ENCODE assay signal across 9 cellular contexts in the genomic region with DNA sequence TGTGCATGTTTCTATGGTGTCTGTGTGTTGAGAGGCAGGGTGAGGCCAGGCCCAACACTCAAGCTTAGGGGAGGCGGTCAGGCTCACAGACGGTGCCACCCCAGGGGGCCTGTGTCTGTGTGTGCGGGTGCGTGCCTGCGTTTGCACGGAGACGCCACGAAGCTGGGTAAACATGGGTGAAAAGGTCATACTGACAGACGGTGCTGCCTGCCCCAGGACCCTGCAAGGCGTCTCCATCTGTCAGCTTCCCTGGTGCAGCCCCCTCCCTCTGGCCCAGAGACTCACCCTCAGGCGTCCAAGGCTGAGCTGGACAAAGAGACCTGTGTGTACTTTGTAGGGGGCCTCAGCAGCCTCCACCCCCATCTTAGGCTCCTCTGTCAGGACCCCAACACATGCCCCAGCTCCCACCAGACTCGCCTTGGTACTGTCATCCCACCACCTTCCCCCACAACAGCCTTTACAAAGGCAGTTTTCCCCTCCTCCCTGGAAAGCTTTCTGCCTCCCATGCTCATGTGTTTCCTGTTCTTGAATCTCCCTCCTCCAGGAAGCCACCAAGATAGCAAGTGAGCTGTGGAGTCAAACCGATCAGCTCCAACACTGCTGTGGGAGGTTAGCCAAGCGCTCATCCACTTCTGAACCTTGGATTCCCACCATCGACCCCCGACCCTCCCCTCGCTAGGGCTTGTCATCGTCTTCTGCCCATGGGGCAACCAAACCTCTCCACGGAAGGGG. TPM values are rescaled to one million over a fixed set of nuclear protein-coding genes. Genes with fewer than 3 reads are reported as not detected.
A peak's percentile ranks its signal among the peaks of the same experiment; 100 is the strongest.
DNase-seq lines count a peak whose midpoint lies in the region; ATAC-seq and TF ChIP-seq lines count a peak whose summit lies in the region.
"Had no signal": no experiment of that assay in that cellular context is flagged by ENCODE, and none has a peak within 500 bp of the region (broad histone marks: within the 10 kb centered on the region; RNA-seq: fewer than 3 reads in every experiment).

No MANE protein-coding gene starts in this region.

- 71 to 80% methylated on average over 16 to 17 of the region's 19 CpGs for WGBS in mesodermal cell (ENCODE audit: insufficient coverage in 2 of 2), 2 experiments

- H3K27ac ChIP-seq in BLaER1: no peak overlapping the region
- no peak overlapping the region for H3K27ac ChIP-seq in GM23338 (ENCODE audit: low read depth)
- H3K27ac ChIP-seq in angular gyrus (ENCODE audit: low read depth, low read length): peak overlapping the region; percentile 83
- peak overlapping the region; percentile 43 for H3K27ac ChIP-seq in mesodermal cell (ENCODE audit: low read depth, low read length, severe bottlenecking)

- H3K9me3 Mint-ChIP-seq in GM23338: no peaks in the 10 kb centered on the region
- no peaks in the 10 kb centered on the region for H3K9me3 Mint-ChIP-seq in HFFc6
- H3K9me3 Mint-ChIP-seq in Caco-2 (ENCODE audit: unreplicated experiment): no peaks in the 10 kb centered on the region

- no peak for TF ChIP-seq CTCF in GM23338 (conservative IDR thresholded peaks at IDR 0.05; ENCODE audit: low read depth in 2 of 2)
- TF ChIP-seq CTCF in HFFc6 (IDR thresholded peaks at IDR 0.05): no peak
- TF ChIP-seq CTCF in Caco-2 (IDR thresholded peaks at IDR 0.05; ENCODE audit: insufficient read depth in 1 of 2, low read depth in 1 of 2, low read length in 1 of 2, severe bottlenecking in 1 of 2, unreplicated experiment in 1 of 2): no peak

- H4K20me1 ChIP-seq in BLaER1 (no peaks in the 10 kb centered on the region), GM23338 (replicated peaks; ENCODE audit: insufficient read depth) (peaks cover 10% of the 10 kb centered on the region)

- H3K36me3 Mint-ChIP-seq in GM23338 (ENCODE audit: low read depth) (peaks cover 14% of the 10 kb centered on the region; the same call in 1 of the 3 replicates), HFFc6 (ENCODE audit: low read depth) (no peaks in the 10 kb centered on the region), Caco-2 (ENCODE audit: insufficient read depth, unreplicated experiment) (peaks cover 16% of the 10 kb centered on the region)

- H3K4me3 ChIP-seq in BLaER1 (peak overlapping the region; percentile 63), GM23338 (peak overlapping the region; percentile 62), mesodermal cell (ENCODE audit: extremely low read depth, insufficient read depth, low read length, poor library complexity, severe bottlenecking) (no peak overlapping the region), Caco-2 (ENCODE audit: low read depth, low read length) (no peak overlapping the region)

- H3K9me2 ChIP-seq in GM23338 (ENCODE audit: insufficient read depth): no peaks in the 10 kb centered on the region

- CTCF ChIA-PET in Caco-2 (lab: Charles Lee): no interaction called here

- H3K4me1 ChIP-seq in BLaER1 (peaks cover 53% of the 10 kb centered on the region), GM23338 (ENCODE audit: insufficient read depth) (peaks cover 23% of the 10 kb centered on the region), mesodermal cell (ENCODE audit: control insufficient read depth, insufficient read depth, low read length, poor library complexity, severe bottlenecking) (peaks cover 14% of the 10 kb centered on the region), Caco-2 (no peaks in the 10 kb centered on the region)

- ATAC-seq in GM23338: no peak; the same call in 2 of the 3 replicates

- DNase-seq in GM23338 (ENCODE audit: low spot score) (no peak), HFFc6 (no peak), GM19240 (ENCODE audit: insufficient read length, low spot score) (no peak), Caco-2 (no peak), medulla oblongata (ENCODE audit: extremely low spot score) (no peak)
- DNase-seq: GDM1 had no signal

- H3K79me2 ChIP-seq in GM23338 (replicated peaks; ENCODE audit: insufficient read depth): peaks cover 14% of the 10 kb centered on the region

- POLR2A ChIA-PET in Caco-2 (lab: Charles Lee): no interaction called here

- H3F3A ChIP-seq in GM23338 (replicated peaks; ENCODE audit: low read depth): 0 out of 2 replicates have a peak, but pooled peaks cover 5% of the 10 kb centered on the region

- intact Hi-C loops in Caco-2 (cut with micrococcal nuclease; ENCODE audit: unreplicated experiment): no loop called here

- peak overlapping the region; percentile 68; the same call in 1 of the 2 replicates for H3K9ac ChIP-seq in BLaER1

- H3K4me3 Mint-ChIP-seq in GM23338 (peak overlapping the region; percentile 58), HFFc6 (no peak overlapping the region; the same call in 1 of the 2 replicates), Caco-2 (ENCODE audit: unreplicated experiment) (no peak overlapping the region)

- no peaks in the 10 kb centered on the region for H3K9me3 ChIP-seq in BLaER1
- H3K9me3 ChIP-seq in mesodermal cell (ENCODE audit: control insufficient read depth, low read length): no peaks in the 10 kb centered on the region
- H3K9me3 ChIP-seq in Caco-2: no peaks in the 10 kb centered on the region

- BruUV-seq in Caco-2 (replicated peaks; lab: Mats Ljungman, UMichigan): no TSS peak

- H3K36me3 ChIP-seq in BLaER1 (peaks cover 33% of the 10 kb centered on the region), GM23338 (ENCODE audit: insufficient read depth) (no peaks in the 10 kb centered on the region), mesodermal cell (ENCODE audit: control insufficient read depth, insufficient read depth, low read length) (peaks cover 46% of the 10 kb centered on the region), Caco-2 (ENCODE audit: control insufficient read depth, insufficient read depth, low read length) (no peaks in the 10 kb centered on the region)

- H3K27me3 Mint-ChIP-seq in GM23338 (ENCODE audit: insufficient read depth, low read depth, poor library complexity) (peaks cover 25% of the 10 kb centered on the region), HFFc6 (ENCODE audit: insufficient read depth) (peaks cover 2% of the 10 kb centered on the region), Caco-2 (ENCODE audit: insufficient read depth, unreplicated experiment) (no peaks in the 10 kb centered on the region)

- H3K4me2 ChIP-seq in BLaER1 (peak overlapping the region; percentile 92), GM23338 (peak overlapping the region; percentile 87)

- H3K27me3 ChIP-seq in BLaER1: no peaks in the 10 kb centered on the region
- H3K27me3 ChIP-seq in GM23338 (ENCODE audit: insufficient read depth): no peaks in the 10 kb centered on the region
- H3K27me3 ChIP-seq in Caco-2 (replicated peaks; ENCODE audit: control insufficient read depth, insufficient read depth, low read length): no peaks in the 10 kb centered on the region

- no peak overlapping the region for H2AFZ ChIP-seq in GM23338

- H3K4me1 Mint-ChIP-seq in GM23338 (peaks cover 34% of the 10 kb centered on the region), HFFc6 (ENCODE audit: low read depth) (no peaks in the 10 kb centered on the region; the same call in 1 of the 2 replicates), Caco-2 (ENCODE audit: low read depth, unreplicated experiment) (no peaks in the 10 kb centered on the region)

- H3K27ac Mint-ChIP-seq in GM23338 (no peak overlapping the region; the same call in 1 of the 2 replicates), HFFc6 (no peak overlapping the region), Caco-2 (ENCODE audit: unreplicated experiment) (no peak overlapping the region)

TF ChIP-seq in GM23338, 12 proteins besides CTCF, POLR2A, EP300 and RAD21 (continues in another document):
- TF ChIP-seq CREB1 (CRISPR knock-in tag; IDR thresholded peaks at IDR 0.05; ENCODE audit: low read depth) (no peak), ZNF331 (CRISPR knock-in tag; IDR thresholded peaks at IDR 0.05; ENCODE audit: low read depth) (no peak), EZH2phosphoT487 (IDR thresholded peaks at IDR 0.05; ENCODE audit: unreplicated experiment) (no peak), REST (IDR thresholded peaks at IDR 0.05; ENCODE audit: unreplicated experiment) (no peak), STAT1 (IDR thresholded peaks at IDR 0.05; ENCODE audit: unreplicated experiment) (no peak), NANOG (IDR thresholded peaks at IDR 0.05; ENCODE audit: borderline replicate concordance) (no peak)

RNA-seq across cellular contexts. Expression of gene PTPRF, which starts 34.1 kb away (rescaled TPM):
- 154 and 173 TPM in 2 replicates for total RNA-seq in GM23338 (2014; rRNA removed; shearing (Covaris generic))
- polyA plus RNA-seq in GM23338 (2016; fragmentation: Nextera tagmentation; extraction: Ambion mirVana): 48.7 and 52.4 TPM in 2 replicates
- polyA plus RNA-seq in mesodermal cell (2013, experiment 1 of 2): 125 TPM
- 107 TPM for polyA plus RNA-seq in mesodermal cell (2013, experiment 2 of 2)
- total RNA-seq in HFFc6 (2021; fragmentation: NEBNext Ultra II Directional; extraction: Animal tissue kit (Norgen Biotek cat#: 25700)): 100 to 1,000 TPM in 4 of 6 experiments, 10 to 100 TPM in 2; 94.3 to 119 (median 109) TPM
- 158 TPM in 2 replicates for total RNA-seq in Caco-2 (2022)

Comparison
In these comparisons a context has a peak if more than half of its experiments do, and no peak if none do; other contexts are left out.
1. H3K27ac ChIP-seq: peak in angular gyrus (single experiment) and mesodermal cell (single experiment); none in BLaER1 (single experiment) and GM23338 (single experiment).
2. H3K4me3 ChIP-seq: peak in BLaER1 (single experiment) and GM23338 (single experiment); none in mesodermal cell (single experiment) and Caco-2 (single experiment).